7 cellular contexts compared by ENCODE assay signal in the genomic region with DNA sequence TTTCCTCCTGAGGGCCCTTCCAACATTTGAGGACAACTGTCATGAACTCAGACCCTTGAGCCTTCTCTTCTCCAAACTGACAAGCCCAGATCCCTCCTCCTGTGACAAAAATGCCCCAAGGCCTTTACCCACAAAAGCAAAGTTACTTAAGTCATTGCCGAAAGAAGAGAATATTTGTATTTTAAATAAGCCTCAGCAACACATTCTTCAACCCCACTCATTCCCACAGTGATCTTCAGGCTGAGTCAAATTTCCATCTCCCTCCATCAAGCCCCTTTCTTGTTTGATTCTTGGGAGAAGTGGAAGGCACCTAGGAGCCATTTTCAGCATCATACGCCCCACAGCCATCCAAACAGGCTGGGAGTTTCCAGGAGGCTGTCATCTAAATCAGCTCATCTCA.
"Had no signal": no experiment of that assay in that cellular context is flagged by ENCODE, and none has a peak within 500 bp of the region (broad histone marks: within the 10 kb centered on the region; RNA-seq: fewer than 3 reads in every experiment).

No MANE protein-coding gene starts in this region.

- ATAC-seq: GM23338, HepG2, K562 had no signal

- DNase-seq: H9, HCEC 1CT, IMR-90 had no signal

- H3K4me1 Mint-ChIP-seq: GM23338, H9 had no signal

- H3K27ac ChIP-seq: HL-60 had no signal

- H3K27ac Mint-ChIP-seq: GM23338, H9 had no signal

- H3K4me3 ChIP-seq: GM23338, K562 had no signal

- H3K9me3 Mint-ChIP-seq: GM23338, H9 had no signal

- H3K4me3 Mint-ChIP-seq: GM23338, H9 had no signal
